8 cellular contexts compared by ENCODE assay signal in the genomic region with DNA sequence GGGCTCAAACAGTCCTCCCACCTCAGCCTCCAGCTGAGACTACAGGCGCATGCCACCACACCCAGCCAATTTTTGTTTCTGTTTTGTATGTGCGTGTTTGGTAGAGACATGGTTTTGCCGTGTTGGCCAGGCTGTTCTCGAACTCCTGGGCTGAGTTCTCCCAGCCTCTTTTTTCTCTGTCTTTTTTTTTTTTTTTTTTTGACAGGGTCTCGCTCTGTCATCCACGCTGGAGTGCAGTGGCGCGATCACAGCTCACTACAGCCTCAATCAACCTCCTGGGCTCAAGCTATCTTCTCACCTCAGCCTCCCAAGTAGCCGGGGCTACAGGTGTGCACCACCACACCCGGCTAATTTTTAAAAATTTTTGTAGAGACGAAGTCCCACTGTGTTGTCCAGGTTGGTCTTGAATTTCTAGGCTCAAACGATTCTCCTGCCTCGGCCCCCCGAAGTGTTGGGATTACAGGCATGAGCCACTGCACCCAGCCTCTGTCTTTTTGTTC. TPM values are rescaled to one million over a fixed set of nuclear protein-coding genes. Genes with fewer than 3 reads are reported as not detected.
A peak's percentile ranks its signal among the peaks of the same experiment; 100 is the strongest.
DNase-seq lines count a peak whose midpoint lies in the region; ATAC-seq, FAIRE-seq and TF ChIP-seq lines count a peak whose summit lies in the region.

No MANE protein-coding gene starts in this region.

- H3K4me2 ChIP-seq in BLaER1 (peak overlapping the region; percentile 80), OCI-LY7 (ENCODE audit: low read length) (peak overlapping the region; percentile 65), H1 (ENCODE audit: insufficient read depth in 1 of 2, low read depth in 2 of 2, low read length in 2 of 2) (peak overlapping the region; percentile 18 to 55; a peak in 3 of 4 replicates), neural progenitor cell (peak overlapping the region; percentile 68)

- H3K36me3 Mint-ChIP-seq in neural progenitor cell: no peaks in the 10 kb centered on the region

- no peak overlapping the region for H3K4ac ChIP-seq in H1 (replicated peaks; ENCODE audit: insufficient read length, low read depth, low read length)

- no peak overlapping the region for H2AK5ac ChIP-seq in H1 (ENCODE audit: low read depth, low read length)

- peaks cover 35% of the 10 kb centered on the region for H4K20me1 ChIP-seq in BLaER1
- H4K20me1 ChIP-seq in OCI-LY7 (ENCODE audit: insufficient read depth, low read length): peaks cover 6% of the 10 kb centered on the region
- peaks cover 0 to 3% of the 10 kb centered on the region in 2 experiments for H4K20me1 ChIP-seq in H1 (replicated peaks in 1 of 2; ENCODE audit: control insufficient read depth in 1 of 2, insufficient read depth in 2 of 2, low read length in 2 of 2)
- peaks cover 32% of the 10 kb centered on the region for H4K20me1 ChIP-seq in neural progenitor cell (ENCODE audit: low read depth)

- H3K56ac ChIP-seq in H1 (replicated peaks; ENCODE audit: insufficient read length, low read depth, low read length): no peak overlapping the region

- TF ChIP-seq EP300 in H1 (IDR thresholded peaks at IDR 0.05; ENCODE audit: borderline replicate concordance in 1 of 2, low read depth in 2 of 2, low read length in 2 of 2): no peak

- no peak overlapping the region for H3K14ac ChIP-seq in H1 (ENCODE audit: insufficient read length)

- no peaks in the 10 kb centered on the region for H3K23me2 ChIP-seq in H1 (ENCODE audit: low read depth, low read length)

- no peak overlapping the region for H2BK5ac ChIP-seq in H1 (ENCODE audit: low read depth, low read length)

- H3K27me3 Mint-ChIP-seq in neural progenitor cell (ENCODE audit: insufficient read depth, low read depth): peaks cover 4% of the 10 kb centered on the region

- no peak for ATAC-seq in HG02852 (IDR thresholded peaks at IDR 0.05; ENCODE audit: unreplicated experiment)
- ATAC-seq in HG03469 (IDR thresholded peaks at IDR 0.05; ENCODE audit: unreplicated experiment): no peak
- no peak for ATAC-seq in GM21447 (IDR thresholded peaks at IDR 0.05; ENCODE audit: unreplicated experiment)

- no peak overlapping the region for H3K18ac ChIP-seq in H1 (ENCODE audit: extremely low read depth, low read length)

- no peak overlapping the region for H2BK12ac ChIP-seq in H1 (ENCODE audit: low read depth, low read length)

- peaks cover 36% of the 10 kb centered on the region for H3K79me2 ChIP-seq in OCI-LY7 (ENCODE audit: insufficient read depth, low read depth, low read length)
- peaks cover 7 to 30% of the 10 kb centered on the region in 2 experiments for H3K79me2 ChIP-seq in H1 (ENCODE audit: control insufficient read depth in 1 of 2, insufficient read depth in 2 of 2, low read length in 2 of 2)
- peaks cover 34% of the 10 kb centered on the region for H3K79me2 ChIP-seq in neural progenitor cell (ENCODE audit: low read depth)

- POLR2A ChIA-PET in OCI-LY7 (lab: Charles Lee): interaction anchor here (0.6 to 4.1 kb wide), 18 partner anchors 9 to 1572 kb away, joined by 3 to 25 read pairs (median 6); a partner anchor contains a TSS
- POLR2A ChIA-PET in H1 (lab: Charles Lee; ENCODE audit: partially characterized antibody): interaction anchor here (0.6 to 3.3 kb wide), 20 partner anchors 8 to 742 kb away, joined by 3 to 21 read pairs (median 5); a partner anchor contains a TSS

- TF ChIP-seq POLR2A in H1 (IDR thresholded peaks at IDR 0.05; ENCODE audit: control extremely low read depth in 1 of 2, low read depth in 2 of 2, low read length in 2 of 2): no peak

- H3K9me3 Mint-ChIP-seq in neural progenitor cell: no peaks in the 10 kb centered on the region

- TF ChIP-seq RAD21 in H1 (IDR thresholded peaks at IDR 0.05 in 1 of 2, conservative IDR thresholded peaks at IDR 0.05 in 1 of 2; ENCODE audit: low read depth in 2 of 2, low read length in 2 of 2): no peak

- peaks cover 4% of the 10 kb centered on the region for H3K4me1 Mint-ChIP-seq in neural progenitor cell

- no peak overlapping the region for H2BK20ac ChIP-seq in H1 (ENCODE audit: low read length)

- TF ChIP-seq CTCF in OCI-LY7 (conservative IDR thresholded peaks at IDR 0.05; ENCODE audit: low read length) (no peak), H1 (IDR thresholded peaks at IDR 0.05; ENCODE audit: control extremely low read depth in 1 of 3, insufficient read depth in 1 of 3, low read depth in 1 of 3, low read length in 3 of 3) (no peak), neural progenitor cell (IDR thresholded peaks at IDR 0.05) (no peak)

- CTCF ChIA-PET in OCI-LY7 (lab: Charles Lee; ENCODE audit: unreplicated experiment): interaction anchor here (1.5 to 3.2 kb wide), 3 partner anchors 38 to 181 kb away, joined by 6 to 22 read pairs (median 7); a partner anchor contains a TSS
- CTCF ChIA-PET in H1 (lab: Charles Lee; ENCODE audit: partially characterized antibody): interaction anchor here (0.6 to 10.2 kb wide), 27 partner anchors 12 to 248 kb away, joined by 3 to 137 read pairs (median 6); a partner anchor contains a TSS

- peak overlapping the region; percentile 93 for H3K4me3 Mint-ChIP-seq in neural progenitor cell

- WGBS in H1 (ENCODE audit: extremely low coverage in 1 of 2, insufficient coverage in 1 of 2, insufficient read length in 1 of 2, insufficient replicate concordance in 2 of 2, low coverage in 1 of 2, low lambda C conversion rate in 2 of 2, missing lambda C conversion rate in 1 of 2), 2 experiments: 91% methylated on average over 12 of the region's 14 CpGs; no CpG with 5 or more reads in 1 of the 2 experiments

- peak overlapping the region; percentile 70 for H3K9ac ChIP-seq in BLaER1
- H3K9ac ChIP-seq in H1 (replicated peaks in 1 of 4; ENCODE audit: extremely low read depth in 1 of 4, low read depth in 3 of 4, low read length in 3 of 4): no peak overlapping the region; a peak in 2 of 7 replicates
- H3K9ac ChIP-seq in neural progenitor cell: no peak overlapping the region

- no peak overlapping the region for H4K91ac ChIP-seq in H1 (replicated peaks; ENCODE audit: insufficient read length, low read length)

- peak overlapping the region; percentile 75 for H3K4me3 ChIP-seq in BLaER1
- peak overlapping the region; percentile 61 for H3K4me3 ChIP-seq in OCI-LY7 (ENCODE audit: low read depth, low read length, poor library complexity, severe bottlenecking)
- H3K4me3 ChIP-seq in H1 (ENCODE audit: extremely low read depth in 1 of 4, insufficient read depth in 2 of 4, low read depth in 3 of 4, low read length in 4 of 4): peak overlapping the region in 3 of 4 experiments; percentile 9 to 80 (median 34); a peak in 5 of 8 replicates
- H3K4me3 ChIP-seq in neural progenitor cell: peak overlapping the region; percentile 83

- H3K79me1 ChIP-seq in H1 (ENCODE audit: low read depth, low read length): no peaks in the 10 kb centered on the region

- H4K8ac ChIP-seq in H1 (ENCODE audit: extremely low read depth, insufficient read depth, low read length): peak overlapping the region; percentile 58

- H3K4me1 ChIP-seq in BLaER1 (peaks cover 25% of the 10 kb centered on the region), OCI-LY7 (ENCODE audit: insufficient read depth, low read length, poor library complexity, severe bottlenecking) (peaks cover 13% of the 10 kb centered on the region), H1 (replicated peaks in 1 of 4; ENCODE audit: control insufficient read depth in 3 of 4, insufficient read depth in 4 of 4, low read length in 3 of 4) (no peaks in the 10 kb centered on the region), neural progenitor cell (peaks cover 6% of the 10 kb centered on the region)

- TSS peak; percentile 96 for BruUV-seq in OCI-LY7 (replicated peaks; lab: Mats Ljungman, UMichigan)

- no peak overlapping the region for H2BK120ac ChIP-seq in H1 (replicated peaks; ENCODE audit: low read depth, low read length)

- no peak overlapping the region for H4K5ac ChIP-seq in H1 (ENCODE audit: insufficient read length, low read depth, low read length)

- H2BK15ac ChIP-seq in H1 (ENCODE audit: low read length): no peak overlapping the region

- FAIRE-seq in H1 (lab: Jason Lieb, UNC): no peak

- DNase-seq in OCI-LY7 (ENCODE audit: low spot score) (no peak), H1 (ENCODE audit: low read depth in 1 of 2, low spot score in 2 of 2) (no peak), neural progenitor cell (ENCODE audit: low spot score) (no peak), RKO (ENCODE audit: low spot score) (no peak)

- peaks cover 18% of the 10 kb centered on the region for H3F3A ChIP-seq in neural progenitor cell (ENCODE audit: low read depth)

- H3K27ac Mint-ChIP-seq in neural progenitor cell: no peak overlapping the region

- H3K27ac ChIP-seq in BLaER1 (peak overlapping the region; percentile 70), OCI-LY7 (ENCODE audit: low read depth, low read length, poor library complexity, severe bottlenecking) (peak overlapping the region; percentile 78), H1 (ENCODE audit: low read depth, low read length) (no peak overlapping the region), neural progenitor cell (no peak overlapping the region)

- no peak overlapping the region for H3K23ac ChIP-seq in H1 (ENCODE audit: insufficient read length)

- peak overlapping the region; percentile 84; the same call in 1 of the 2 replicates for H2AFZ ChIP-seq in OCI-LY7 (ENCODE audit: low read length)
- H2AFZ ChIP-seq in H1 (ENCODE audit: low read length): peak overlapping the region; percentile 72; the same call in 1 of the 2 replicates
- peak overlapping the region; percentile 53 for H2AFZ ChIP-seq in neural progenitor cell (replicated peaks)

- H3K9me2 ChIP-seq in OCI-LY7 (ENCODE audit: insufficient read depth, low read length): no peaks in the 10 kb centered on the region

- H3K9me3 ChIP-seq in BLaER1 (no peaks in the 10 kb centered on the region), OCI-LY7 (ENCODE audit: low read length) (no peaks in the 10 kb centered on the region), H1 (ENCODE audit: insufficient read depth in 2 of 2, low read depth in 1 of 2, low read length in 1 of 2) (no peaks in the 10 kb centered on the region), neural progenitor cell (ENCODE audit: low read depth) (no peaks in the 10 kb centered on the region)

- H3K27me3 ChIP-seq in BLaER1 (no peaks in the 10 kb centered on the region), H1 (replicated peaks in 1 of 4; ENCODE audit: control insufficient read depth in 3 of 4, extremely low read depth in 1 of 4, insufficient read depth in 3 of 4, low read length in 3 of 4) (0 out of 7 replicates have a peak, but pooled peaks cover 0 to 2% (median 0%) of the 10 kb centered on the region in 4 experiments), neural progenitor cell (no peaks in the 10 kb centered on the region)

- H3K36me3 ChIP-seq in BLaER1 (peaks cover 16% of the 10 kb centered on the region), OCI-LY7 (ENCODE audit: insufficient read depth, low read length) (peaks cover 17% of the 10 kb centered on the region), H1 (ENCODE audit: control insufficient read depth in 2 of 4, insufficient read depth in 4 of 4, low read length in 3 of 4) (peaks cover 0 to 2% (median 0%) of the 10 kb centered on the region in 4 experiments; a peak in 1 of 8 replicates), neural progenitor cell (no peaks in the 10 kb centered on the region)

- intact Hi-C loops in OCI-LY7 (cut with micrococcal nuclease; ENCODE audit: unreplicated experiment): no loop called here

RNA-seq across cellular contexts. Expression of a gene that starts 0.9 kb away (rescaled TPM):
- 24.8 and 29.5 TPM in 2 replicates for total RNA-seq in OCI-LY7 (2014; rRNA removed; shearing (Covaris generic))
- total RNA-seq in OCI-LY7 (2022) (37.1 and 38.8 TPM in 2 replicates), neural progenitor cell (ENCODE audit: low replicate concordance) (20.2 and 22.0 TPM in 2 replicates)
- total RNA-seq in H1 (2021; fragmentation: NEBNext Ultra II Directional; extraction: Animal tissue kit (Norgen Biotek cat#: 25700)): 29.7 and 31.0 TPM in 2 replicates
- 9.8 and 10.1 TPM in 2 replicates for polyA plus RNA-seq in H1 (2011; rRNA removed)
- polyA plus RNA-seq in H1 (2011; cell fraction: cytosol; rRNA removed): 13.0 TPM
- polyA plus RNA-seq in H1 (2011; cell fraction: nucleus; rRNA removed): 15.6 TPM
- 18.9 to 24.1 TPM (median 21.5 TPM) in 4 replicates for polyA plus RNA-seq in H1 (2012, experiment 1 of 2)
- polyA plus RNA-seq in H1 (2012, experiment 2 of 2): 1.7 TPM
- polyA plus RNA-seq in H1 (2013, experiment 1 of 2): 14.1 TPM
- polyA plus RNA-seq in H1 (2013, experiment 2 of 2): 12.5 TPM
- 30.5 and 38.8 TPM in 2 replicates for polyA minus RNA-seq in H1 (2011; rRNA and poly(A)+ RNA removed)
- polyA minus RNA-seq in H1 (2011; cell fraction: cytosol; rRNA and poly(A)+ RNA removed): 16.5 TPM
- 18.5 TPM for polyA minus RNA-seq in H1 (2011; cell fraction: nucleus; rRNA and poly(A)+ RNA removed)

RNA-seq across cellular contexts. Expression of a gene that starts 37.8 kb away (rescaled TPM):
- 15.0 and 20.5 TPM in 2 replicates for total RNA-seq in OCI-LY7 (2014; rRNA removed; shearing (Covaris generic))
- total RNA-seq in OCI-LY7 (2022): 31.7 and 34.0 TPM in 2 replicates
- total RNA-seq in H1 (2021; fragmentation: NEBNext Ultra II Directional; extraction: Animal tissue kit (Norgen Biotek cat#: 25700)): 32.6 and 35.2 TPM in 2 replicates
- 7.1 and 8.2 TPM in 2 replicates for polyA plus RNA-seq in H1 (2011; rRNA removed)
- 6.3 TPM for polyA plus RNA-seq in H1 (2011; cell fraction: cytosol; rRNA removed)
- polyA plus RNA-seq in H1 (2011; cell fraction: nucleus; rRNA removed): 13.1 TPM
- polyA plus RNA-seq in H1 (2012, experiment 1 of 2): 11.4 to 13.5 TPM (median 12.6 TPM) in 4 replicates
- polyA plus RNA-seq in H1 (2012, experiment 2 of 2): 2.7 TPM
- 7.7 TPM for polyA plus RNA-seq in H1 (2013, experiment 1 of 2)
- polyA plus RNA-seq in H1 (2013, experiment 2 of 2): 7.6 TPM
- 55.6 and 59.4 TPM in 2 replicates for polyA minus RNA-seq in H1 (2011; rRNA and poly(A)+ RNA removed)
- polyA minus RNA-seq in H1 (2011; cell fraction: cytosol; rRNA and poly(A)+ RNA removed): 29.8 TPM
- 37.0 TPM for polyA minus RNA-seq in H1 (2011; cell fraction: nucleus; rRNA and poly(A)+ RNA removed)
- total RNA-seq in neural progenitor cell (ENCODE audit: low replicate concordance): 30.5 and 31.7 TPM in 2 replicates

Comparison
In these comparisons a context has a peak if more than half of its experiments do, and no peak if none do; other contexts are left out.
1. H3K27ac ChIP-seq: peak in BLaER1 (single experiment) and OCI-LY7 (single experiment); none in H1 (single experiment) and neural progenitor cell (single experiment).
2. Peak in every context shown above with its lines, with median percentiles within 50 percentile points of each other: H3K4me2 ChIP-seq, H3K4me3 ChIP-seq and H2AFZ ChIP-seq.